ENCODE assay signal across 13 cellular contexts in genomic region chr1:91546876-91547275, GRCh38. TPM values are rescaled to one million over a fixed set of nuclear protein-coding genes. Genes with fewer than 3 reads are reported as not detected.
A peak's percentile ranks its signal among the peaks of the same experiment; 100 is the strongest.
DNase-seq lines count a peak whose midpoint lies in the region; ATAC-seq, FAIRE-seq and TF ChIP-seq lines count a peak whose summit lies in the region.
"Had no signal": no experiment of that assay in that cellular context is flagged by ENCODE, and none has a peak within 500 bp of the region (broad histone marks: within the 10 kb centered on the region; RNA-seq: fewer than 3 reads in every experiment).

No MANE protein-coding gene starts in this region.

- TF ChIP-seq CTCF in kidney (IDR thresholded peaks at IDR 0.05; ENCODE audit: borderline replicate concordance, extremely low read depth, insufficient read depth) (no peak), upper lobe of right lung (IDR thresholded peaks at IDR 0.05) (no peak), ascending aorta (IDR thresholded peaks at IDR 0.05) (no peak)

- H3K4me1 ChIP-seq in kidney (ENCODE audit: control insufficient read depth in 1 of 2, insufficient read depth in 1 of 2, low read depth in 1 of 2, low read length in 2 of 2) = no peaks in the 10 kb centered on the region
- no peaks in the 10 kb centered on the region for H3K4me1 ChIP-seq in upper lobe of right lung
- H3K4me1 ChIP-seq in ascending aorta = no peaks in the 10 kb centered on the region
- H3K4me1 ChIP-seq: psoas muscle had no signal

- ATAC-seq in activated naive CD4-positive, alpha-beta T cell treated with anti-CD3 and anti-CD28 coated beads, Interleukin-2, amount 50 U/mL, for 72 hours = no peak
- ATAC-seq in T-helper 17 cell (no peak), upper lobe of right lung (peak; percentile 30), HG02870 (IDR thresholded peaks at IDR 0.05; ENCODE audit: unreplicated experiment) (no peak)
- ATAC-seq: psoas muscle had no signal

- no peak for FAIRE-seq in kidney (lab: Jason Lieb, UNC)

- H3K9me3 Mint-ChIP-seq in activated naive CD4-positive, alpha-beta T cell treated with anti-CD3 and anti-CD28 coated beads, Interleukin-2, amount 50 U/mL, for 72 hours = peaks cover 0 to 5% of the 10 kb centered on the region in 2 donors

- intact Hi-C loops in kidney (cut with DNase I) = no loop called here
- intact Hi-C loops in upper lobe of right lung (cut with DNase I) = no loop called here
- intact Hi-C loops in ascending aorta (cut with DNase I) = no loop called here

- peak overlapping the region; percentile 25 to 42 for H3K27ac Mint-ChIP-seq in activated naive CD4-positive, alpha-beta T cell treated with anti-CD3 and anti-CD28 coated beads, Interleukin-2, amount 50 U/mL, for 72 hours
- peak overlapping the region; percentile 97 for H3K27ac Mint-ChIP-seq in T-helper 17 cell

- H3K27me3 Mint-ChIP-seq in T-helper 17 cell = no peaks in the 10 kb centered on the region

- no peak overlapping the region for H3K4me3 Mint-ChIP-seq in T-helper 17 cell

- H3K27ac ChIP-seq in kidney (ENCODE audit: low read depth in 2 of 2, low read length in 2 of 2) (no peak overlapping the region), upper lobe of right lung (no peak overlapping the region), ascending aorta (no peak overlapping the region)
- H3K27ac ChIP-seq: psoas muscle had no signal

- peaks cover 39% of the 10 kb centered on the region for H3K4me1 Mint-ChIP-seq in T-helper 17 cell

- H3K36me3 Mint-ChIP-seq in activated naive CD4-positive, alpha-beta T cell treated with anti-CD3 and anti-CD28 coated beads, Interleukin-2, amount 50 U/mL, for 72 hours = peaks cover 0 to 10% of the 10 kb centered on the region in 2 donors
- no peaks in the 10 kb centered on the region for H3K36me3 Mint-ChIP-seq in T-helper 17 cell (ENCODE audit: low read depth)

- H3K9me3 ChIP-seq in T-helper 17 cell (ENCODE audit: control insufficient read depth, low read length, poor library complexity, severe bottlenecking) = no peaks in the 10 kb centered on the region
- no peaks in the 10 kb centered on the region for H3K9me3 ChIP-seq in kidney (ENCODE audit: control insufficient read depth in 1 of 2, low read length in 2 of 2)
- H3K9me3 ChIP-seq in upper lobe of right lung = no peaks in the 10 kb centered on the region
- no peaks in the 10 kb centered on the region for H3K9me3 ChIP-seq in ascending aorta
- H3K9me3 ChIP-seq: heart right ventricle, psoas muscle had no signal

- H3K36me3 ChIP-seq in kidney (ENCODE audit: control insufficient read depth in 1 of 2, insufficient read depth in 2 of 2, low read length in 2 of 2) (no peaks in the 10 kb centered on the region), upper lobe of right lung (no peaks in the 10 kb centered on the region), ascending aorta (no peaks in the 10 kb centered on the region)
- H3K36me3 ChIP-seq: heart right ventricle had no signal

- DNase-seq in activated naive CD4-positive, alpha-beta T cell treated with anti-CD3 and anti-CD28 coated beads, Interleukin-2, amount 50 U/mL, for 72 hours (ENCODE audit: low spot score in 2 of 2) = no peak
- DNase-seq in activated naive CD4-positive, alpha-beta T cell (lab: John Stamatoyannopoulos, UW) = no peak
- DNase-seq in T-helper 17 cell = no peak
- DNase-seq in kidney = peak; percentile 67
- DNase-seq in upper lobe of right lung = no peak
- DNase-seq in ascending aorta (ENCODE audit: low spot score in 2 of 2) = no peak
- DNase-seq in NCI-H345 treated with DMSO at 0.1 percent for 48 hours (lab: John Stamatoyannopoulos, UW; ENCODE audit: unreplicated experiment) = no peak
- DNase-seq: activated CD4-positive, alpha-beta T cell treated with anti-CD3 and anti-CD28 coated beads, Interleukin-2, amount 50 U/mL, for 48 hours; heart right ventricle; NCI-H1048; psoas muscle; T1000 had no signal

- no peaks in the 10 kb centered on the region for H3K27me3 ChIP-seq in upper lobe of right lung
- no peaks in the 10 kb centered on the region for H3K27me3 ChIP-seq in ascending aorta

- H3K4me3 ChIP-seq in kidney (ENCODE audit: low read length in 2 of 2) = no peak overlapping the region
- H3K4me3 ChIP-seq in upper lobe of right lung = no peak overlapping the region
- H3K4me3 ChIP-seq in ascending aorta = no peak overlapping the region
- H3K4me3 ChIP-seq: heart right ventricle, psoas muscle had no signal

- H3K9ac ChIP-seq in kidney (ENCODE audit: low read length in 2 of 2) = no peak overlapping the region

RNA-seq across cellular contexts. Expression of gene CDC7, which starts 46.2 kb away (rescaled TPM):
- 10 to 100 TPM; 38.2 to 38.9 TPM for total RNA-seq in activated naive CD4-positive, alpha-beta T cell treated with anti-CD3 and anti-CD28 coated beads, Interleukin-2, amount 50 U/mL, for 72 hours
- total RNA-seq in T-helper 17 cell (1 to 10 TPM; 5.2 to 6.5 TPM), kidney (3.2 TPM), upper lobe of right lung (4.3 TPM), ascending aorta (2.7 TPM)
- 1.4 TPM for polyA plus RNA-seq in kidney (ENCODE audit: insufficient read depth, low read depth, low replicate concordance)
